Comparison of ENCODE assay signal across 20 cellular contexts in genomic region chr7:86930554-86931307, GRCh38.
"Had no signal": no experiment of that assay in that cellular context is flagged by ENCODE, and none has a peak within 500 bp of the region (broad histone marks: within the 10 kb centered on the region; RNA-seq: fewer than 3 reads in every experiment).

No MANE protein-coding gene starts in this region.

- H3K4me1 Mint-ChIP-seq: activated CD4-positive, alpha-beta T cell treated with anti-CD3 and anti-CD28 coated beads, Interleukin-2, amount 10 ng/mL, durations not matched to agents 7 days and 5 days; immature natural killer cell; naive thymus-derived CD4-positive, alpha-beta T cell; neural crest cell had no signal

- H3K27me3 Mint-ChIP-seq: brain had no signal

- H3K9me3 ChIP-seq: upper lobe of right lung had no signal

- DNase-seq: activated CD4-positive, alpha-beta T cell treated with anti-CD3 and anti-CD28 coated beads, Interleukin-2, amount 10 ng/mL, durations not matched to agents 7 days and 5 days; activated CD8-positive, alpha-beta T cell treated with anti-CD3 and anti-CD28 coated beads, Interleukin-2, amount 10 ng/mL, durations not matched to agents 7 days and 5 days; activated naive CD4-positive, alpha-beta T cell treated with Interleukin-2 at 50 U/mL for 16 hours; activated T-cell treated with anti-CD3 and anti-CD28 coated beads, Interleukin-2, amount 50 U/mL, for 4 hours; anterior cingulate cortex; foreskin melanocyte; immature natural killer cell; naive thymus-derived CD4-positive, alpha-beta T cell; occipital lobe; small intestine; stimulated activated CD4-positive, alpha-beta T cell treated with anti-CD3 and anti-CD28 coated beads, Interleukin-15, amount 100 ng/mL, for 24 hours; stimulated activated naive CD4-positive, alpha-beta T cell; T-cell; upper lobe of right lung had no signal

- H3K4me3 Mint-ChIP-seq: activated CD4-positive, alpha-beta T cell treated with anti-CD3 and anti-CD28 coated beads, Interleukin-2, amount 10 ng/mL, durations not matched to agents 7 days and 5 days; activated CD8-positive, alpha-beta T cell treated with anti-CD3 and anti-CD28 coated beads, Interleukin-2, amount 10 ng/mL, durations not matched to agents 7 days and 5 days; activated T-cell treated with anti-CD3 and anti-CD28 coated beads, Interleukin-2, amount 50 U/mL, for 4 hours; brain; immature natural killer cell; naive thymus-derived CD4-positive, alpha-beta T cell; neural crest cell; T-cell; T-helper 2 cell treated with Interferon-gamma antibody and Interleukin-4, amounts not matched to agents 5 μg/mL and 100 μg/mL, for 36 hours had no signal

- H3K9me3 Mint-ChIP-seq: activated CD4-positive, alpha-beta T cell treated with anti-CD3 and anti-CD28 coated beads, Interleukin-2, amount 10 ng/mL, durations not matched to agents 7 days and 5 days; activated T-cell treated with anti-CD3 and anti-CD28 coated beads, Interleukin-2, amount 50 U/mL, for 4 hours; brain; naive thymus-derived CD4-positive, alpha-beta T cell; neural crest cell; T-cell; T-helper 2 cell treated with Interferon-gamma antibody and Interleukin-4, amounts not matched to agents 5 μg/mL and 100 μg/mL, for 36 hours had no signal

- ATAC-seq: activated CD8-positive, alpha-beta T cell treated with anti-CD3 and anti-CD28 coated beads, Interleukin-2, amount 10 ng/mL, durations not matched to agents 7 days and 5 days; left lobe of liver; naive thymus-derived CD4-positive, alpha-beta T cell; sciatic nerve; T-cell; upper lobe of right lung had no signal

- H3K27me3 ChIP-seq: upper lobe of right lung had no signal

- H3K36me3 ChIP-seq: upper lobe of right lung had no signal

- H3K4me3 ChIP-seq: upper lobe of right lung had no signal

- H3K4me1 ChIP-seq: upper lobe of right lung had no signal

- H3K27ac Mint-ChIP-seq: activated CD4-positive, alpha-beta T cell treated with anti-CD3 and anti-CD28 coated beads, Interleukin-2, amount 10 ng/mL, durations not matched to agents 7 days and 5 days; activated CD8-positive, alpha-beta T cell treated with anti-CD3 and anti-CD28 coated beads, Interleukin-2, amount 10 ng/mL, durations not matched to agents 7 days and 5 days; brain; immature natural killer cell; naive thymus-derived CD4-positive, alpha-beta T cell; T-cell; T-helper 2 cell treated with Interferon-gamma antibody and Interleukin-4, amounts not matched to agents 5 μg/mL and 100 μg/mL, for 36 hours had no signal

- H3K36me3 Mint-ChIP-seq: immature natural killer cell; naive thymus-derived CD4-positive, alpha-beta T cell; T-cell had no signal

- FAIRE-seq: small intestine had no signal

- H3K27ac ChIP-seq: VCaP had no signal
